Comparison of ENCODE assay signal across 21 cellular contexts in genomic region chr2:187297806-187298205, GRCh38.
"Had no signal": no experiment of that assay in that cellular context is flagged by ENCODE, and none has a peak within 500 bp of the region (broad histone marks: within the 10 kb centered on the region; RNA-seq: fewer than 3 reads in every experiment).

No MANE protein-coding gene starts in this region.

- H3K27me3 Mint-ChIP-seq: activated CD4-positive, alpha-beta memory T cell treated with anti-CD3 and anti-CD28 coated beads for 36 hours; activated CD4-positive, alpha-beta T cell treated with anti-CD3 and anti-CD28 coated beads, Interleukin-2, amount 10 ng/mL, durations not matched to agents 7 days and 5 days; activated naive CD8-positive, alpha-beta T cell had no signal

- H3K4me3 Mint-ChIP-seq: activated CD4-positive, alpha-beta memory T cell treated with anti-CD3 and anti-CD28 coated beads for 36 hours; activated CD4-positive, alpha-beta T cell treated with anti-CD3 and anti-CD28 coated beads, Interleukin-2, amount 10 ng/mL, durations not matched to agents 7 days and 5 days; activated naive CD4-positive, alpha-beta T cell treated with anti-CD3 and anti-CD28 coated beads for 36 hours; activated naive CD8-positive, alpha-beta T cell; activated T-cell treated with anti-CD3 and anti-CD28 coated beads, Interleukin-2, amount 50 U/mL, for 4 hours had no signal

- H3K9me3 Mint-ChIP-seq: activated CD4-positive, alpha-beta memory T cell treated with anti-CD3 and anti-CD28 coated beads for 36 hours; activated CD4-positive, alpha-beta T cell treated with anti-CD3 and anti-CD28 coated beads, Interleukin-2, amount 10 ng/mL, durations not matched to agents 7 days and 5 days had no signal

- DNase-seq: activated CD4-positive, alpha-beta memory T cell treated with anti-CD3 and anti-CD28 coated beads for 36 hours; activated CD4-positive, alpha-beta T cell treated with anti-CD3 and anti-CD28 coated beads, Interleukin-2, amount 10 ng/mL, durations not matched to agents 7 days and 5 days; activated CD4-positive, CD25-positive, alpha-beta regulatory T cell; activated CD8-positive, alpha-beta memory T cell treated with anti-CD3 and anti-CD28 coated beads for 24 hours; activated effector memory CD4-positive, alpha-beta T cell treated with anti-CD3 and anti-CD28 coated beads, Interleukin-2, amount 50 U/mL, for 16 hours; activated naive CD4-positive, alpha-beta T cell treated with anti-CD3 and anti-CD28 coated beads for 36 hours; activated T-cell treated with anti-CD3 and anti-CD28 coated beads, Interleukin-2, amount 50 U/mL, for 4 hours; central memory CD4-positive, alpha-beta T cell; NCI-H1105 treated with DMSO at 0.1 percent for 48 hours; NCI-H1436 treated with DMSO at 0.1 percent for 48 hours; NCI-H187; NCI-H2081; NCI-H446; NCI-H524; Peyer's patch; Right ventricle myocardium superior; T-helper 1 cell had no signal

- H3K4me3 ChIP-seq: breast epithelium, Peyer's patch had no signal

- H3K27ac ChIP-seq: breast epithelium, Peyer's patch, RWPE1, VCaP had no signal

- H3K27ac Mint-ChIP-seq: activated CD4-positive, alpha-beta memory T cell treated with anti-CD3 and anti-CD28 coated beads for 36 hours; activated CD4-positive, alpha-beta T cell treated with anti-CD3 and anti-CD28 coated beads, Interleukin-2, amount 10 ng/mL, durations not matched to agents 7 days and 5 days; activated naive CD4-positive, alpha-beta T cell treated with anti-CD3 and anti-CD28 coated beads for 36 hours; activated naive CD8-positive, alpha-beta T cell had no signal

- H3K36me3 ChIP-seq: breast epithelium, Peyer's patch had no signal

- ATAC-seq: activated T-cell treated with anti-CD3 and anti-CD28 coated beads, Interleukin-2, amount 50 U/mL, for 4 hours had no signal

- H3K4me1 ChIP-seq: breast epithelium, Peyer's patch had no signal

- H3K9me3 ChIP-seq: breast epithelium, Peyer's patch had no signal

- H3K36me3 Mint-ChIP-seq: activated CD4-positive, alpha-beta memory T cell treated with anti-CD3 and anti-CD28 coated beads for 36 hours; activated naive CD8-positive, alpha-beta T cell had no signal

- H3K27me3 ChIP-seq: breast epithelium, Peyer's patch had no signal

- H3K4me1 Mint-ChIP-seq: activated CD4-positive, alpha-beta T cell treated with anti-CD3 and anti-CD28 coated beads, Interleukin-2, amount 10 ng/mL, durations not matched to agents 7 days and 5 days had no signal
